21 cellular contexts compared by ENCODE assay signal in the genomic region with DNA sequence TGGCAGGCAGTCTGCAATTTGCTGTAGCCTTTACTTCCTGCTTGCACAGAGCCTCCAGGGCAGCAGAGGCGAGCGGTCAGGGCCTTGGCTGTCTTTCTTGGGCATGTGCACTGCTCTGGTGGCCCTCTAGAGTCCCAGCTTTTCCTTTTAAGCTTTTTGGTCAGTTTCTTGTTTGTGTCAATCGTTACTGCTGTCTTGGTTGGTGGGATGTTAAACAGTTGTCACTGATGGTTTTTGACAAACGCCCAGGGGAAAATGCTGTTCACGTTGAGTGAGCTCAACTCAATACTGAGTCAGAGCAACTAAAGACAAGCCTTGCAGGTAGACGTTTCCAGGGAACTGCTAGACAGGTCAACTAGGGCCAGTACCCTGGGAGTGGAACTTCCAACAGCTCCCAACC. TPM values are rescaled to one million over a fixed set of nuclear protein-coding genes. Genes with fewer than 3 reads are reported as not detected.
DNase-seq lines count a peak whose midpoint lies in the region; ATAC-seq lines count a peak whose summit lies in the region.
"Had no signal": no experiment of that assay in that cellular context is flagged by ENCODE, and none has a peak within 500 bp of the region (broad histone marks: within the 10 kb centered on the region; RNA-seq: fewer than 3 reads in every experiment).

No MANE protein-coding gene starts in this region.

- no peak overlapping the region for H3K4me2 ChIP-seq in Karpas-422 (ENCODE audit: low read depth, low read length, poor library complexity, severe bottlenecking)
- H3K4me2 ChIP-seq: PC-9 had no signal

- no peak overlapping the region for H3K4me3 Mint-ChIP-seq in stimulated activated naive CD8-positive, alpha-beta T cell treated with anti-CD3 and anti-CD28 coated beads, Interleukin-15, Interleukin-2, amounts not matched to agents 100 ng/mL and 50 ng/mL, for 24 hours
- no peak overlapping the region for H3K4me3 Mint-ChIP-seq in immature natural killer cell
- H3K4me3 Mint-ChIP-seq: activated naive CD8-positive, alpha-beta T cell; HFFc6 had no signal

- no peaks in the 10 kb centered on the region for H3K9me3 ChIP-seq in Karpas-422 (ENCODE audit: low read length)
- H3K9me3 ChIP-seq: esophagus muscularis mucosa, gastrocnemius medialis, lower lobe of right lung, thyroid gland had no signal

- H3K9me2 ChIP-seq in Karpas-422 (replicated peaks; ENCODE audit: insufficient read depth, low read length): no peaks in the 10 kb centered on the region

- H3K4me1 ChIP-seq in Karpas-422 (ENCODE audit: low read length): no peaks in the 10 kb centered on the region
- H3K4me1 ChIP-seq: lower lobe of right lung had no signal

- no peaks in the 10 kb centered on the region for H3K27me3 Mint-ChIP-seq in stimulated activated naive CD8-positive, alpha-beta T cell treated with anti-CD3 and anti-CD28 coated beads, Interleukin-15, Interleukin-2, amounts not matched to agents 100 ng/mL and 50 ng/mL, for 24 hours
- H3K27me3 Mint-ChIP-seq in immature natural killer cell (ENCODE audit: low read depth in 3 of 3): peaks cover 0 to 3% (median 2%) of the 10 kb centered on the region in 3 donors
- H3K27me3 Mint-ChIP-seq: activated naive CD8-positive, alpha-beta T cell had no signal

- 0 out of 2 replicates have a peak, but pooled peaks cover 5% of the 10 kb centered on the region for H4K20me1 ChIP-seq in Karpas-422 (ENCODE audit: insufficient read depth, low read depth, low read length)

- H3K36me3 ChIP-seq in Karpas-422 (ENCODE audit: insufficient read depth, low read length): peaks cover 65% of the 10 kb centered on the region

- H3K79me2 ChIP-seq in Karpas-422 (ENCODE audit: low read length): peaks cover 40% of the 10 kb centered on the region

- DNase-seq in stimulated activated naive CD8-positive, alpha-beta T cell treated with anti-CD3 and anti-CD28 coated beads, Interleukin-15, Interleukin-2, amounts not matched to agents 100 U/mL and 50 U/mL, for 24 hours: no peak
- DNase-seq in immature natural killer cell (no peak), Karpas-422 (no peak)
- DNase-seq: activated T-cell treated with anti-CD3 and anti-CD28 coated beads for 4 hours; cerebellar nuclear complex; effector CD4-positive, alpha-beta T cell; gastrocnemius medialis; HFFc6; hypothalamus; lower lobe of right lung; NCI-H1092; NCI-H2029 treated with DMSO at 0.1 percent for 48 hours; PC-9; T-helper 2 cell; thyroid gland had no signal

- H2AFZ ChIP-seq in Karpas-422 (ENCODE audit: low read length): no peak overlapping the region
- H2AFZ ChIP-seq: PC-9 had no signal

- H3K9me3 Mint-ChIP-seq in stimulated activated naive CD8-positive, alpha-beta T cell treated with anti-CD3 and anti-CD28 coated beads, Interleukin-15, Interleukin-2, amounts not matched to agents 100 ng/mL and 50 ng/mL, for 24 hours: no peaks in the 10 kb centered on the region
- no peaks in the 10 kb centered on the region for H3K9me3 Mint-ChIP-seq in immature natural killer cell
- H3K9me3 Mint-ChIP-seq: HFFc6 had no signal

- no peak overlapping the region for H3K9ac ChIP-seq in Karpas-422 (ENCODE audit: low read length)

- no peaks in the 10 kb centered on the region for H3K27me3 ChIP-seq in Karpas-422 (ENCODE audit: low read length)
- H3K27me3 ChIP-seq: esophagus muscularis mucosa, gastrocnemius medialis, thyroid gland had no signal

- H3K4me3 ChIP-seq in Karpas-422 (ENCODE audit: low read length): no peak overlapping the region
- H3K4me3 ChIP-seq: esophagus muscularis mucosa, gastrocnemius medialis, lower lobe of right lung, PC-9, thyroid gland had no signal

- no peak for ATAC-seq in stimulated activated naive CD8-positive, alpha-beta T cell treated with anti-CD3 and anti-CD28 coated beads, Interleukin-15, Interleukin-2, amounts not matched to agents 100 U/mL and 50 U/mL, for 24 hours
- no peak for ATAC-seq in HG03378 (IDR thresholded peaks at IDR 0.05; ENCODE audit: unreplicated experiment)
- ATAC-seq: gastrocnemius medialis, lower lobe of right lung had no signal

- no peak overlapping the region for H3K27ac ChIP-seq in Karpas-422 (ENCODE audit: low read length)
- H3K27ac ChIP-seq: esophagus muscularis mucosa, gastrocnemius medialis, lower lobe of right lung, PC-9, thyroid gland had no signal

- peak overlapping the region; percentile 13 for H3K27ac Mint-ChIP-seq in stimulated activated naive CD8-positive, alpha-beta T cell treated with anti-CD3 and anti-CD28 coated beads, Interleukin-15, Interleukin-2, amounts not matched to agents 100 ng/mL and 50 ng/mL, for 24 hours
- H3K27ac Mint-ChIP-seq in immature natural killer cell: peak overlapping the region in 5 of 6 donors; percentile 35 to 76 (median 58)
- H3K27ac Mint-ChIP-seq: activated naive CD8-positive, alpha-beta T cell; HFFc6 had no signal

- peaks cover 23% of the 10 kb centered on the region for H3K4me1 Mint-ChIP-seq in stimulated activated naive CD8-positive, alpha-beta T cell treated with anti-CD3 and anti-CD28 coated beads, Interleukin-15, Interleukin-2, amounts not matched to agents 100 ng/mL and 50 ng/mL, for 24 hours (ENCODE audit: low read depth)
- peaks cover 25 to 45% of the 10 kb centered on the region in 2 donors for H3K4me1 Mint-ChIP-seq in immature natural killer cell

- peaks cover 83% of the 10 kb centered on the region for H3K36me3 Mint-ChIP-seq in stimulated activated naive CD8-positive, alpha-beta T cell treated with anti-CD3 and anti-CD28 coated beads, Interleukin-15, Interleukin-2, amounts not matched to agents 100 ng/mL and 50 ng/mL, for 24 hours (ENCODE audit: low read depth)
- H3K36me3 Mint-ChIP-seq in immature natural killer cell: peaks cover 21 to 46% (median 23%) of the 10 kb centered on the region in 3 donors

RNA-seq across cellular contexts. Expression of gene PRKRIP1, which starts 14.0 kb away (rescaled TPM):
- polyA plus RNA-seq in immature natural killer cell: 10 to 100 TPM; 13.2 to 20.2 (median 17.2) TPM
- 42.7 and 75.4 TPM in 2 replicates for total RNA-seq in Karpas-422 (2014; rRNA removed; shearing (Covaris generic); ENCODE audit: low replicate concordance)

RNA-seq across cellular contexts. Expression of gene ORAI2, which starts 23.3 kb away (rescaled TPM):
- 100 to 1,000 TPM in 1 of 3 donors, 10 to 100 TPM in 2; 73.5 to 125 (median 80.6) TPM for polyA plus RNA-seq in immature natural killer cell
- total RNA-seq in Karpas-422 (2014; rRNA removed; shearing (Covaris generic); ENCODE audit: low replicate concordance): 2.8 and 7.8 TPM in 2 replicates

RNA-seq across cellular contexts. Expression of gene SPDYE6, which starts 53.9 kb away (rescaled TPM):
- polyA plus RNA-seq in immature natural killer cell: under 1 TPM in 1 of 3 donors, not detected in 2; 0.97 TPM
- total RNA-seq in Karpas-422 (2014; rRNA removed; shearing (Covaris generic); ENCODE audit: low replicate concordance): not detected in 2 replicates
- total RNA-seq: esophagus muscularis mucosa, gastrocnemius medialis, HFFc6, lower lobe of right lung, omental fat pad, PC-9, thyroid gland had no signal
- polyA plus RNA-seq: keratinocyte had no signal

RNA-seq across cellular contexts. Expression of gene ALKBH4, which starts 54.5 kb away (rescaled TPM):
- 10 to 100 TPM; 16.2 to 25.8 (median 18.5) TPM for polyA plus RNA-seq in immature natural killer cell
- 3.7 and 11.9 TPM in 2 replicates for total RNA-seq in Karpas-422 (2014; rRNA removed; shearing (Covaris generic); ENCODE audit: low replicate concordance)

RNA-seq across cellular contexts. Expression of gene LRWD1, which starts 54.7 kb away (rescaled TPM):
- polyA plus RNA-seq in immature natural killer cell: 10 to 100 TPM; 13.5 to 22.8 (median 21.5) TPM
- total RNA-seq in Karpas-422 (2014; rRNA removed; shearing (Covaris generic); ENCODE audit: low replicate concordance): 15.2 and 24.9 TPM in 2 replicates
